1 cellular context compared by ENCODE assay signal in genomic region chr7:76330673-76331072, GRCh38.
TF ChIP-seq lines count a peak whose summit lies in the region.

No MANE protein-coding gene starts in this region.

TF ChIP-seq in H1, 55 proteins besides CTCF, POLR2A, EP300 and RAD21:
- TF ChIP-seq SAP30 (IDR thresholded peaks at IDR 0.05; ENCODE audit: insufficient read depth, insufficient replicate concordance, low read length) (no peak), TCF12 (IDR thresholded peaks at IDR 0.05; ENCODE audit: low read depth, low read length) (no peak), YY1 (IDR thresholded peaks at IDR 0.05; ENCODE audit: low read depth, low read length) (peak; percentile 51; the same call in 1 of the 2 replicates)
